ENCODE assay signal across 25 cellular contexts in genomic region chr5:129912601-129913000, GRCh38. TPM values are rescaled to one million over a fixed set of nuclear protein-coding genes. Genes with fewer than 3 reads are reported as not detected.
"Had no signal": no experiment of that assay in that cellular context is flagged by ENCODE, and none has a peak within 500 bp of the region (broad histone marks: within the 10 kb centered on the region; RNA-seq: fewer than 3 reads in every experiment).

No MANE protein-coding gene starts in this region.

- H3K4me2 ChIP-seq: PC-9 had no signal

- FAIRE-seq: HTR-8/SVneo had no signal

- H3K9me3 Mint-ChIP-seq: IgD-negative memory B cell had no signal

- H3K36me3 ChIP-seq: Peyer's patch had no signal

- H3K4me1 ChIP-seq: Peyer's patch had no signal

- H3K4me3 ChIP-seq: PC-9, Peyer's patch had no signal

- H2AFZ ChIP-seq: PC-9 had no signal

- H3K36me3 Mint-ChIP-seq: IgD-negative memory B cell had no signal

- H3K27ac Mint-ChIP-seq: IgD-negative memory B cell had no signal

- H3K9me3 ChIP-seq: Peyer's patch had no signal

- H3K4me3 Mint-ChIP-seq: IgD-negative memory B cell had no signal

- H3K27me3 ChIP-seq: Peyer's patch had no signal

- ATAC-seq: SK-N-SH treated with all-trans-retinoic acid at 6 μM for 48 hours had no signal

- DNase-seq: KBM-7; MV-4-11; NCI-H1048; NCI-H1105; NCI-H1417; NCI-H1436 treated with DMSO at 0.1 percent for 48 hours; NCI-H1694; NCI-H187 treated with DMSO at 0.1 percent for 48 hours; NCI-H2029 treated with DMSO at 0.1 percent for 48 hours; NCI-H226; NCI-H446; NCI-H510A; NCI-H524 treated with DMSO at 0.1 percent for 48 hours; NCI-H69; NCI-H774; NK-92 treated with Interleukin-12 subunit alpha and Interleukin-12 subunit beta, amount 100 ng/mL, for 24 hours; PC-9; Peyer's patch; RPMI8226; SHP77 had no signal

- H3K27ac ChIP-seq: HL-60, PC-9, Peyer's patch had no signal

RNA-seq across cellular contexts. Expression of gene CHSY3, which starts 8.3 kb away (rescaled TPM):
- total RNA-seq: OCI-LY7 had no signal
- polyA plus RNA-seq: IgD-negative memory B cell had no signal
